8 cellular contexts compared by ENCODE assay signal in the genomic region with DNA sequence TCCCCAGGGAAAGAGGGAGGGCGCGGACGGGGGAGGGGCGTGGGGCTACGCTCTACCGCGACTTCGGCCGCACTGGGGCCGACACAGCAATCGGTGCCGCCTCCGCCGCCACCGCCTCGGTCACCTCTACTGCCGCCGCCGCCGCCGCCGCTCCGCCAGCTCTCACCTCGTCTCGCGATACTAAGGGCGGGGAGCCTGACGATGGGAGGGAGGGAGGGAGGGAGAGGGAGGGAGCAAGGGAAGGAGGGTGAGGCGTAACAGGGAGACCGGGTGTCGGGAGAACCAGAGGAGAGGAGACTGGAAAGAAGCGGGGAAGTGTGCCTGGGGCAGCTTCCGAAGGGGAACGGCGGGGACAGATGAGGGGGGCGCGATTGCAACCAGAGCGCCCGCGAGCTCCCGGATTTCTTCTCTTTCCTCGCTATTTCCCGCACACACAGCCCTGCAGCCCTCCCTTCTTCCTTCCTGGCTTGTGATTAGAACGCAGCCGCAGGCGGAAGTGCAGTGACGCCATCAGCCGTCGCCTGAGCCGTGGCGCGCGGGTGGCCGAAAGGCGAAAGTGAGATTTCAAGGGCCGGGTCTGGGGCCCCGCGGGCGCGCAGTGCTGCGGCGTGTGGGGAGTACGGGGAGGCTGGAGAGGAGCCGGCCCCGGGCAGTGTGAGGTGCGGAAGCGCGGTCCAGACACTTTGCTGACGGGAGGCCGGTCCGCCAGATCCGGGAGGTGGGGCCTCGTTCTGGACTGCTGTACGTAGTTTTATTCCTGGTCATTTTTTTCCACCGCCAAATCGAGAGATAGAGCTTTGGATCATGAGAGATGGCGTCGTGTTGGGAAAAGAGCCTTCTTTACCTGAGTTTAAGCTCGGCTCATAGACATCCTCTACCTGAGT. TPM values are rescaled to one million over a fixed set of nuclear protein-coding genes. Genes with fewer than 3 reads are reported as not detected.
A peak's percentile ranks its signal among the peaks of the same experiment; 100 is the strongest.
DNase-seq lines count a peak whose midpoint lies in the region; ATAC-seq, FAIRE-seq and TF ChIP-seq lines count a peak whose summit lies in the region.

A gene with protein sequence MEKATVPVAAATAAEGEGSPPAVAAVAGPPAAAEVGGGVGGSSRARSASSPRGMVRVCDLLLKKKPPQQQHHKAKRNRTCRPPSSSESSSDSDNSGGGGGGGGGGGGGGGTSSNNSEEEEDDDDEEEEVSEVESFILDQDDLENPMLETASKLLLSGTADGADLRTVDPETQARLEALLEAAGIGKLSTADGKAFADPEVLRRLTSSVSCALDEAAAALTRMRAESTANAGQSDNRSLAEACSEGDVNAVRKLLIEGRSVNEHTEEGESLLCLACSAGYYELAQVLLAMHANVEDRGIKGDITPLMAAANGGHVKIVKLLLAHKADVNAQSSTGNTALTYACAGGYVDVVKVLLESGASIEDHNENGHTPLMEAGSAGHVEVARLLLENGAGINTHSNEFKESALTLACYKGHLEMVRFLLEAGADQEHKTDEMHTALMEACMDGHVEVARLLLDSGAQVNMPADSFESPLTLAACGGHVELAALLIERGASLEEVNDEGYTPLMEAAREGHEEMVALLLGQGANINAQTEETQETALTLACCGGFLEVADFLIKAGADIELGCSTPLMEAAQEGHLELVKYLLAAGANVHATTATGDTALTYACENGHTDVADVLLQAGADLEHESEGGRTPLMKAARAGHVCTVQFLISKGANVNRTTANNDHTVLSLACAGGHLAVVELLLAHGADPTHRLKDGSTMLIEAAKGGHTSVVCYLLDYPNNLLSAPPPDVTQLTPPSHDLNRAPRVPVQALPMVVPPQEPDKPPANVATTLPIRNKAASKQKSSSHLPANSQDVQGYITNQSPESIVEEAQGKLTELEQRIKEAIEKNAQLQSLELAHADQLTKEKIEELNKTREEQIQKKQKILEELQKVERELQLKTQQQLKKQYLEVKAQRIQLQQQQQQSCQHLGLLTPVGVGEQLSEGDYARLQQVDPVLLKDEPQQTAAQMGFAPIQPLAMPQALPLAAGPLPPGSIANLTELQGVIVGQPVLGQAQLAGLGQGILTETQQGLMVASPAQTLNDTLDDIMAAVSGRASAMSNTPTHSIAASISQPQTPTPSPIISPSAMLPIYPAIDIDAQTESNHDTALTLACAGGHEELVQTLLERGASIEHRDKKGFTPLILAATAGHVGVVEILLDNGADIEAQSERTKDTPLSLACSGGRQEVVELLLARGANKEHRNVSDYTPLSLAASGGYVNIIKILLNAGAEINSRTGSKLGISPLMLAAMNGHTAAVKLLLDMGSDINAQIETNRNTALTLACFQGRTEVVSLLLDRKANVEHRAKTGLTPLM (N-terminal part only) (minus strand): TSS at position 131 of the 884 bp plus-strand sequence. CDS start 130 bp downstream, at position 1.

- H3K27ac ChIP-seq in HUES64 (ENCODE audit: low read depth, low read length) (peak within 1 kb of the TSS; percentile 98), OCI-LY1 (ENCODE audit: low read depth, low read length, poor library complexity, severe bottlenecking) (peak within 1 kb of the TSS; percentile 87), endothelial cell of umbilical vein (ENCODE audit: insufficient read depth, low read depth, low read length) (peak within 1 kb of the TSS; percentile 91)

- H3K4me1 ChIP-seq in HUES64 (ENCODE audit: insufficient read depth, low read length) = peaks cover 17% of the 10 kb centered on the region
- H3K4me1 ChIP-seq in OCI-LY1 (ENCODE audit: insufficient read depth, low read length, severe bottlenecking) = peaks cover 44% of the 10 kb centered on the region
- H3K4me1 ChIP-seq in endothelial cell of umbilical vein (ENCODE audit: control insufficient read depth, extremely low read depth, insufficient read depth, low read length) = peaks cover 19% of the 10 kb centered on the region

- H3K9ac ChIP-seq in HUES64 (ENCODE audit: low read depth, low read length) (peak within 1 kb of the TSS; percentile 96), OCI-LY1 (ENCODE audit: low read length) (peak within 1 kb of the TSS; percentile 99), endothelial cell of umbilical vein (replicated peaks; ENCODE audit: extremely low read depth, insufficient read depth, low read length) (peak within 1 kb of the TSS; percentile 100)

- TF ChIP-seq POLR2A in endothelial cell of umbilical vein (IDR thresholded peaks at IDR 0.05; ENCODE audit: low read depth, low read length) = peak; percentile 88

- H3K4me3 ChIP-seq in HUES64 (ENCODE audit: low read length) (peak within 1 kb of the TSS; percentile 91), OCI-LY1 (ENCODE audit: low read depth, low read length, poor library complexity, severe bottlenecking) (peak within 1 kb of the TSS; percentile 100), endothelial cell of umbilical vein (replicated peaks in 1 of 3; ENCODE audit: insufficient read depth in 1 of 3, low read depth in 1 of 3, low read length in 3 of 3) (peak within 1 kb of the TSS; percentile 61 to 93 (median 91))

- intact Hi-C loops in endothelial cell of umbilical vein (cut with micrococcal nuclease) = loop anchor here (2.0 to 5.0 kb wide), 3 partner anchors 284 to 898 kb away; no protein-coding TSS in a partner anchor

- H3K79me2 ChIP-seq in OCI-LY1 (ENCODE audit: insufficient read depth, low read length) (peaks cover 54% of the 10 kb centered on the region), endothelial cell of umbilical vein (ENCODE audit: control insufficient read depth, insufficient read depth, low read length) (peaks cover 62% of the 10 kb centered on the region)

- CTCF ChIA-PET in endothelial cell of umbilical vein (lab: Charles Lee) = interaction anchor here (1.0 to 3.4 kb wide), 10 partner anchors 9 to 691 kb away, joined by 3 to 29 read pairs (median 4); no protein-coding TSS in a partner anchor

- FAIRE-seq in D721Med (lab: Jason Lieb, UNC) = no peak
- FAIRE-seq in endothelial cell of umbilical vein (lab: Jason Lieb, UNC) = peak; percentile 91

- dilution Hi-C loops in endothelial cell of umbilical vein (cut with MboI; ENCODE audit: extremely low pct_ligation_motif_present, low sequenced_read_pairs) = no loop called here

- H3F3A ChIP-seq in OCI-LY1 (ENCODE audit: insufficient read depth, low read length) = no peaks in the 10 kb centered on the region

- ATAC-seq in GM21447 (IDR thresholded peaks at IDR 0.05; ENCODE audit: unreplicated experiment) = peak; percentile 68

- under 1% methylated on average over 77 of the region's 79 CpGs for WGBS in HUES64

- H3K9me3 ChIP-seq in HUES64 (ENCODE audit: insufficient read depth, low read depth, low read length) (no peaks in the 10 kb centered on the region), OCI-LY1 (ENCODE audit: low read length) (no peaks in the 10 kb centered on the region), endothelial cell of umbilical vein (replicated peaks; ENCODE audit: control insufficient read depth, insufficient read depth, low read length) (no peaks in the 10 kb centered on the region)

- H4K20me1 ChIP-seq in OCI-LY1 (ENCODE audit: insufficient read depth, low read length) (peaks cover 2% of the 10 kb centered on the region; the same call in 1 of the 2 replicates), endothelial cell of umbilical vein (replicated peaks; ENCODE audit: control insufficient read depth, extremely low read depth, insufficient read depth, low read length) (peaks cover 8% of the 10 kb centered on the region)

- TF ChIP-seq CTCF in D721Med (IDR thresholded peaks at IDR 0.05; ENCODE audit: insufficient read depth, missing control alignments) (no peak), OCI-LY1 (IDR thresholded peaks at IDR 0.05; ENCODE audit: low read length) (no peak), endothelial cell of umbilical vein (IDR thresholded peaks at IDR 0.05; ENCODE audit: extremely low read depth in 1 of 2, insufficient read depth in 1 of 2, low read depth in 1 of 2, low read length in 2 of 2) (no peak)

- POLR2A ChIA-PET in endothelial cell of umbilical vein (lab: Charles Lee) = interaction anchor here (0.7 to 1.4 kb wide), 6 partner anchors 11 to 287 kb away, joined by 4 to 12 read pairs (median 6); no protein-coding TSS in a partner anchor

- DNase-seq in D721Med (ENCODE audit: insufficient read length, low spot score) = peak; percentile 34
- peak; percentile 96 for DNase-seq in activated CD8-positive, alpha-beta memory T cell treated with anti-CD3 and anti-CD28 coated beads, Interleukin-2, amount 50 U/mL, for 48 hours
- peak; percentile 97 for DNase-seq in endothelial cell of umbilical vein (ENCODE audit: low read depth, low spot score)
- DNase-seq in middle frontal gyrus (ENCODE audit: extremely low spot score, low spot score) = peak; percentile 83
- peak; percentile 84 to 86 for DNase-seq in stimulated activated CD8-positive, alpha-beta memory T cell treated with anti-CD3 and anti-CD28 coated beads, Interleukin-2, amount 100 ng/mL, for 48 hours (ENCODE audit: low read depth in 2 of 2)

- peaks cover 23% of the 10 kb centered on the region for H3K36me3 ChIP-seq in HUES64 (ENCODE audit: insufficient read depth, low read length)
- H3K36me3 ChIP-seq in OCI-LY1 (ENCODE audit: insufficient read depth, low read length) = peaks cover 33% of the 10 kb centered on the region; the same call in 1 of the 2 replicates
- peaks cover 0 to 3% of the 10 kb centered on the region in 2 experiments for H3K36me3 ChIP-seq in endothelial cell of umbilical vein (ENCODE audit: control insufficient read depth in 2 of 2, extremely low read depth in 1 of 2, insufficient read depth in 2 of 2, low read length in 2 of 2)

- peak within 1 kb of the TSS; percentile 97 for H3K4me2 ChIP-seq in OCI-LY1 (ENCODE audit: low read length)
- H3K4me2 ChIP-seq in endothelial cell of umbilical vein (ENCODE audit: insufficient read depth, low read length) = peak within 1 kb of the TSS; percentile 99

- no peaks in the 10 kb centered on the region for H3K9me2 ChIP-seq in OCI-LY1 (ENCODE audit: low read depth, low read length)

- no peaks in the 10 kb centered on the region for H3K9me1 ChIP-seq in endothelial cell of umbilical vein (replicated peaks; ENCODE audit: control insufficient read depth, extremely low read depth, insufficient read depth, low read length)

- H3K27me3 ChIP-seq in HUES64 (ENCODE audit: insufficient read depth, low read length) (no peaks in the 10 kb centered on the region), OCI-LY1 (ENCODE audit: insufficient read depth, low read length) (no peaks in the 10 kb centered on the region), endothelial cell of umbilical vein (ENCODE audit: control insufficient read depth in 2 of 2, insufficient read depth in 2 of 2, low read length in 2 of 2) (no peaks in the 10 kb centered on the region)

- BruUV-seq in endothelial cell of umbilical vein (replicated peaks; lab: Mats Ljungman, UMichigan) = no TSS peak

- 0 out of 2 replicates have a peak within 1 kb of the TSS, but pooled peaks have one; percentile 10 for H2AFZ ChIP-seq in OCI-LY1 (ENCODE audit: low read length)
- H2AFZ ChIP-seq in endothelial cell of umbilical vein (ENCODE audit: low read depth, low read length) = peak within 1 kb of the TSS; percentile 81

RNA-seq across cellular contexts. Expression of the gene that starts here (rescaled TPM):
- polyA plus RNA-seq in HUES64 (2013, experiment 1 of 2) = 38.6 TPM
- 38.2 TPM for polyA plus RNA-seq in HUES64 (2013, experiment 2 of 2)
- 64.4 and 67.7 TPM in 2 replicates for total RNA-seq in endothelial cell of umbilical vein
- 33.3 and 33.5 TPM in 2 replicates for polyA plus RNA-seq in endothelial cell of umbilical vein
- polyA plus RNA-seq in endothelial cell of umbilical vein (2011; cell fraction: cytosol; rRNA removed) = 31.9 and 34.8 TPM in 2 replicates
- 69.2 and 75.2 TPM in 2 replicates for polyA plus RNA-seq in endothelial cell of umbilical vein (2011; cell fraction: nucleus; rRNA removed)
- 32.4 and 40.3 TPM in 2 replicates for polyA plus RNA-seq in endothelial cell of umbilical vein (2012)
- polyA minus RNA-seq in endothelial cell of umbilical vein = 127 and 152 TPM in 2 replicates
- 39.0 TPM for polyA minus RNA-seq in endothelial cell of umbilical vein (2011; cell fraction: cytosol; rRNA and poly(A)+ RNA removed)
- 115 and 164 TPM in 2 replicates for polyA minus RNA-seq in endothelial cell of umbilical vein (2011; cell fraction: nucleus; rRNA and poly(A)+ RNA removed)

Comparison
In these comparisons a context has a peak if more than half of its experiments do, and no peak if none do; other contexts are left out.
1. Peak in every context shown above with its lines: DNase-seq, ATAC-seq, H3K4me3 ChIP-seq and H3K27ac ChIP-seq.
2. DNase-seq: peak in every context shown above with its lines; median percentile 97 in endothelial cell of umbilical vein; 96 in activated CD8-positive, alpha-beta memory T cell treated with anti-CD3 and anti-CD28 coated beads, Interleukin-2, amount 50 U/mL, for 48 hours; 85 in stimulated activated CD8-positive, alpha-beta memory T cell treated with anti-CD3 and anti-CD28 coated beads, Interleukin-2, amount 100 ng/mL, for 48 hours; 83 in middle frontal gyrus; 34 in D721Med.